Comparison of ENCODE assay signal across 8 cellular contexts in the genomic region with DNA sequence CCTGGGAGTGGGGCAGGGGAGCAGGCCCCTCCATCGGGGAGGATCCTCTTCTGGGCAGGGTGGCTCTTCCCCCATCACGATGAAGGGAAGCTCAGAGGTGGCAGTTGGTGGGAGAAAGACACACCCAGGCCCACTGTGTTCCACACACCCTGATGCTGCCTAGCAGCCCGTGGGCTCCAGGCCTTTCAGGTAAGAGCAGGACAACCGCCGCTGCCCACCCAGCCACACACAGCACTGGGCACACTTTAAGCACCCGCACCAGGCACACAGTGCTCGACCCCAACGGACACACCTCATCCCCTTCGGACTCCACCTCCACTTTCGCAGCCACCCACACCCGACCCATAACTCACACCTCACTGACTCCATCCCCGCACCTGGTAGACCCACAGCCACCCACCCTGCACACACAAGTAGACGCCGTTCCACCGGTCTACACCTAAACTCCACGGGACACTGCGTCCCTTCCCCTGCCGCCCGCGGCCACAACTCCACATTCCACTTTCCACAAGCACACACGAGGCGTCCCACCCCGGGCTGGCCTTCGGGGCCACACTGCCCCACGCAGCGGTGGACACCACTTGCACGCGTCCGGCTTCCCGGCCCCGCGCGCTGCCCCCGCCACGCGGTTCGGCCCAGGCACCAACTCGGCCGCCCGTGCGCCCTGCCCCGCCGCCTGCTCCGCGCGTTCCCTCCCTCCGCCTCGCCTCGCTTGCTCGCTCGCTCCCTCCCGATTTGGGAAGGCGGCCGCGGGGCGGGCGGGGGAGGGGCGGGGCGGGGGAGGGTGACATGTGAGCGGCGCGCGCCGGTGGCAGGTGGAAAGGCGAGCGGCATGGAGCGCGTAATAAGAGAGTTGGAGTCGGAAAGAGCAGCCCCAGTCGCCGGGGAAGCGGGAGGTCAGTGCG. TPM values are rescaled to one million over a fixed set of nuclear protein-coding genes. Genes with fewer than 3 reads are reported as not detected.
DNase-seq lines count a peak whose midpoint lies in the region; ATAC-seq, FAIRE-seq and TF ChIP-seq lines count a peak whose summit lies in the region.

A gene (plus strand): TSS at position 787 of the 905 bp plus-strand sequence. CDS start 307 bp downstream, outside the sequence.

- no peaks in the 10 kb centered on the region for H3K36me3 ChIP-seq in osteoblast (ENCODE audit: insufficient read depth, low read length)

- no peaks in the 10 kb centered on the region for H3K79me2 ChIP-seq in osteoblast (ENCODE audit: insufficient read depth, low read length)

- FAIRE-seq in frontal cortex (lab: Jason Lieb, UNC) = no peak

- no peaks in the 10 kb centered on the region for H4K20me1 ChIP-seq in osteoblast (ENCODE audit: insufficient read depth, low read length)

- intact Hi-C loops in Calu3 (cut with micrococcal nuclease; ENCODE audit: unreplicated experiment) = no loop called here

- H3K4me2 ChIP-seq in osteoblast (ENCODE audit: insufficient read depth, low read length) = peak within 1 kb of the TSS; percentile 57

- H3K36me3 Mint-ChIP-seq in Calu3 (ENCODE audit: insufficient read depth, unreplicated experiment) (peaks cover 20% of the 10 kb centered on the region), IgD-negative memory B cell (no peaks in the 10 kb centered on the region)
- peaks cover 3% of the 10 kb centered on the region for H3K36me3 Mint-ChIP-seq in activated T-cell treated with anti-CD3 and anti-CD28 coated beads, Interleukin-2, amount 50 U/mL, for 24 hours (ENCODE audit: low read depth)

- peak within 1 kb of the TSS; percentile 70 for H3K27ac Mint-ChIP-seq in Calu3 (ENCODE audit: unreplicated experiment)
- no peak within 1 kb of the TSS for H3K27ac Mint-ChIP-seq in IgD-negative memory B cell
- peak within 1 kb of the TSS; percentile 29 for H3K27ac Mint-ChIP-seq in activated T-cell treated with anti-CD3 and anti-CD28 coated beads, Interleukin-2, amount 50 U/mL, for 24 hours

- H3K9me3 ChIP-seq in osteoblast (ENCODE audit: low read depth, low read length) = no peaks in the 10 kb centered on the region

- H2AFZ ChIP-seq in osteoblast (ENCODE audit: low read length) = no peak within 1 kb of the TSS

- H3K4me1 Mint-ChIP-seq in Calu3 (ENCODE audit: low read depth, unreplicated experiment) (peaks cover 35% of the 10 kb centered on the region), IgD-negative memory B cell (peaks cover 0 to 11% (median 6%) of the 10 kb centered on the region in 3 donors)
- H3K4me1 Mint-ChIP-seq in activated T-cell treated with anti-CD3 and anti-CD28 coated beads, Interleukin-2, amount 50 U/mL, for 24 hours (ENCODE audit: low read depth) = peaks cover 8% of the 10 kb centered on the region

- ATAC-seq in GM19035 (IDR thresholded peaks at IDR 0.05; ENCODE audit: unreplicated experiment) (no peak), HG03135 (IDR thresholded peaks at IDR 0.05; ENCODE audit: unreplicated experiment) (no peak)

- H3K4me3 ChIP-seq in osteoblast (ENCODE audit: insufficient read depth, low read length) = peak within 1 kb of the TSS; percentile 46

- DNase-seq in Calu3 (peak; percentile 47), frontal cortex (ENCODE audit: low spot score in 2 of 2) (peak; percentile 60 to 66), osteoblast (ENCODE audit: insufficient read length, low spot score, missing footprints) (peak; percentile 90), SHP77 (lab: John Stamatoyannopoulos, UW) (no peak)
- peak; percentile 53 for DNase-seq in activated T-cell treated with anti-CD3 and anti-CD28 coated beads, Interleukin-2, amount 50 U/mL, for 24 hours

- H3K4me1 ChIP-seq in osteoblast (ENCODE audit: insufficient read depth, low read length) = no peaks in the 10 kb centered on the region

- no peak for TF ChIP-seq CTCF in Calu3 (IDR thresholded peaks at IDR 0.05; ENCODE audit: unreplicated experiment)
- TF ChIP-seq CTCF in osteoblast (IDR thresholded peaks at IDR 0.05; ENCODE audit: extremely low read depth, low read depth, low read length) = no peak

- H3K4me3 Mint-ChIP-seq in Calu3 (ENCODE audit: low read depth, unreplicated experiment) = peak within 1 kb of the TSS; percentile 71
- peak within 1 kb of the TSS; percentile 61 to 90 (median 84) for H3K4me3 Mint-ChIP-seq in IgD-negative memory B cell
- peak within 1 kb of the TSS; percentile 69 for H3K4me3 Mint-ChIP-seq in activated T-cell treated with anti-CD3 and anti-CD28 coated beads, Interleukin-2, amount 50 U/mL, for 24 hours

- CTCF ChIA-PET in Calu3 (lab: Charles Lee) = interaction anchor here (1.5 kb wide), 1 partner anchor 9 kb away, joined by 4 read pairs; no protein-coding TSS in a partner anchor

- no peaks in the 10 kb centered on the region for H3K9me3 Mint-ChIP-seq in Calu3 (ENCODE audit: low read depth, unreplicated experiment)
- H3K9me3 Mint-ChIP-seq in IgD-negative memory B cell = no peaks in the 10 kb centered on the region
- H3K9me3 Mint-ChIP-seq in activated T-cell treated with anti-CD3 and anti-CD28 coated beads, Interleukin-2, amount 50 U/mL, for 24 hours = no peaks in the 10 kb centered on the region

- no TSS peak for BruUV-seq in Calu3 (replicated peaks; lab: Mats Ljungman, UMichigan)

- peaks cover 52% of the 10 kb centered on the region for H3K27me3 Mint-ChIP-seq in Calu3 (ENCODE audit: unreplicated experiment)
- peaks cover 24% of the 10 kb centered on the region for H3K27me3 Mint-ChIP-seq in IgD-negative memory B cell
- H3K27me3 Mint-ChIP-seq in activated T-cell treated with anti-CD3 and anti-CD28 coated beads, Interleukin-2, amount 50 U/mL, for 24 hours = peaks cover 35% of the 10 kb centered on the region

- H3K27me3 ChIP-seq in osteoblast (ENCODE audit: insufficient read depth, low read length) = peaks cover 23% of the 10 kb centered on the region

- H3K27ac ChIP-seq in osteoblast (ENCODE audit: low read depth, low read length) = no peak within 1 kb of the TSS

RNA-seq across cellular contexts. Expression of the gene that starts here (rescaled TPM):
- total RNA-seq in Calu3 (2022) (0.92 and 1.4 TPM in 2 replicates), frontal cortex (1.2 TPM), osteoblast (not detected in 2 replicates)
- polyA plus RNA-seq in IgD-negative memory B cell = not detected

Comparison
In these comparisons a context has a peak if more than half of its experiments do, and no peak if none do; other contexts are left out.
1. Peak in DNase-seq, H3K4me3 ChIP-seq and H3K4me2 ChIP-seq in osteoblast; RNA of the gene not detected or under 1 TPM.
2. DNase-seq: peak in Calu3 (single experiment), activated T-cell treated with anti-CD3 and anti-CD28 coated beads, Interleukin-2, amount 50 U/mL, for 24 hours (single experiment) and frontal cortex (2 of 2); none in SHP77 (0 of 2).
3. H3K27ac Mint-ChIP-seq: peak in Calu3 (single experiment) and activated T-cell treated with anti-CD3 and anti-CD28 coated beads, Interleukin-2, amount 50 U/mL, for 24 hours (single experiment); none in IgD-negative memory B cell (0 of 3).
4. Peak in every context shown above with its lines, with median percentiles within 50 percentile points of each other: H3K4me3 Mint-ChIP-seq.